In genomic region chr3:171776839-171777607, GRCh38 we compare ENCODE assay signal across 16 cellular contexts. TPM values are rescaled to one million over a fixed set of nuclear protein-coding genes. Genes with fewer than 3 reads are reported as not detected.
A peak's percentile ranks its signal among the peaks of the same experiment; 100 is the strongest.
DNase-seq lines count a peak whose midpoint lies in the region; ATAC-seq and TF ChIP-seq lines count a peak whose summit lies in the region.
"Had no signal": no experiment of that assay in that cellular context is flagged by ENCODE, and none has a peak within 500 bp of the region (broad histone marks: within the 10 kb centered on the region; RNA-seq: fewer than 3 reads in every experiment).

No MANE protein-coding gene starts in this region.

- POLR2A ChIA-PET in CD4-positive, alpha-beta T cell (lab: Charles Lee), result no interaction called here

- H3K4me3 Mint-ChIP-seq in CD4-positive, alpha-beta T cell, result no peak overlapping the region
- H3K4me3 Mint-ChIP-seq: activated T-cell treated with anti-CD3 and anti-CD28 coated beads, Interleukin-2, amount 50 U/mL, for 24 hours; effector memory CD8-positive, alpha-beta T cell had no signal

- ATAC-seq in GM19324 (IDR thresholded peaks at IDR 0.05; ENCODE audit: low FRiP score, unreplicated experiment) (no peak), HG03469 (IDR thresholded peaks at IDR 0.05; ENCODE audit: unreplicated experiment) (no peak), HG03521 (IDR thresholded peaks at IDR 0.05; ENCODE audit: unreplicated experiment) (no peak)
- no peak for ATAC-seq in CD4-positive, alpha-beta T cell (ENCODE audit: poor library complexity)
- ATAC-seq: effector memory CD8-positive, alpha-beta T cell; heart right ventricle; Right ventricle myocardium inferior had no signal

- no peaks in the 10 kb centered on the region for H3K27me3 ChIP-seq in esophagus (ENCODE audit: control insufficient read depth in 1 of 2, insufficient read depth in 2 of 2, low read length in 2 of 2)
- no peaks in the 10 kb centered on the region for H3K27me3 ChIP-seq in CD4-positive, alpha-beta T cell (ENCODE audit: control insufficient read depth, insufficient read depth, low read length)
- H3K27me3 ChIP-seq: heart right ventricle had no signal

- DNase-seq in HT1080 (ENCODE audit: low read depth) (peak; percentile 36), RPMI7951 (ENCODE audit: low read depth) (peak; percentile 60), retina (peak; percentile 17)
- DNase-seq in CD4-positive, alpha-beta T cell, result no peak
- DNase-seq: activated T-cell treated with anti-CD3 and anti-CD28 coated beads, Interleukin-2, amount 50 U/mL, for 24 hours; amniotic stem cell; effector memory CD8-positive, alpha-beta T cell; heart right ventricle; NCI-H2227 treated with DMSO at 0.1 percent for 48 hours; WERI-Rb-1 had no signal

- H3K36me3 Mint-ChIP-seq in CD4-positive, alpha-beta T cell (ENCODE audit: low read depth), result no peaks in the 10 kb centered on the region

- peaks cover 0 to 2% of the 10 kb centered on the region in 2 donors for H3K4me1 ChIP-seq in esophagus (ENCODE audit: control insufficient read depth in 2 of 2, insufficient read depth in 2 of 2, low read length in 1 of 2)

- CTCF ChIA-PET in CD4-positive, alpha-beta T cell (lab: Charles Lee), result interaction anchor here (0.9 to 1.2 kb wide), 3 partner anchors 10 to 20 kb away, joined by 3 to 4 read pairs (median 3); no protein-coding TSS in a partner anchor

- no peak overlapping the region for H3K4me3 ChIP-seq in esophagus (ENCODE audit: low read depth in 1 of 2, low read length in 2 of 2)
- H3K4me3 ChIP-seq: lung had no signal

- TF ChIP-seq CTCF in CD4-positive, alpha-beta T cell (IDR thresholded peaks at IDR 0.05), result no peak

- no peaks in the 10 kb centered on the region for H3K4me1 Mint-ChIP-seq in CD4-positive, alpha-beta T cell (ENCODE audit: low read depth)

- intact Hi-C loops in CD4-positive, alpha-beta T cell (cut with DNase I, micrococcal nuclease), result loop anchor here in 1 of 2 experiments (10.0 kb wide), 1 partner anchor 1362 kb away; the partner anchor contains the start of gene CLDN11

- peaks cover 7% of the 10 kb centered on the region for H3K27me3 Mint-ChIP-seq in CD4-positive, alpha-beta T cell
- H3K27me3 Mint-ChIP-seq: activated T-cell treated with anti-CD3 and anti-CD28 coated beads, Interleukin-2, amount 50 U/mL, for 24 hours had no signal

- H3K9me3 ChIP-seq in esophagus (ENCODE audit: control insufficient read depth in 2 of 2, insufficient read depth in 1 of 2, low read depth in 1 of 2, low read length in 1 of 2), result no peaks in the 10 kb centered on the region
- no peaks in the 10 kb centered on the region for H3K9me3 ChIP-seq in CD4-positive, alpha-beta T cell (ENCODE audit: control insufficient read depth, low read length)
- H3K9me3 ChIP-seq: heart right ventricle had no signal

- no peaks in the 10 kb centered on the region for H3K9me3 Mint-ChIP-seq in CD4-positive, alpha-beta T cell
- H3K9me3 Mint-ChIP-seq: activated T-cell treated with anti-CD3 and anti-CD28 coated beads, Interleukin-2, amount 50 U/mL, for 24 hours; effector memory CD8-positive, alpha-beta T cell had no signal

- WGBS in esophagus, 2 donors, result 80 to 83% methylated on average over 7 of the region's 7 CpGs

- H3K36me3 ChIP-seq in esophagus (ENCODE audit: control insufficient read depth in 2 of 2, insufficient read depth in 2 of 2, low read length in 1 of 2), result no peaks in the 10 kb centered on the region
- H3K36me3 ChIP-seq: heart right ventricle, WERI-Rb-1 had no signal

- peak overlapping the region; percentile 21 to 52 for H3K27ac ChIP-seq in esophagus (ENCODE audit: low read depth in 2 of 2, low read length in 1 of 2)
- no peak overlapping the region for H3K27ac ChIP-seq in CD4-positive, alpha-beta T cell (ENCODE audit: low read depth, low read length)
- H3K27ac ChIP-seq: WERI-Rb-1 had no signal

- H3K27ac Mint-ChIP-seq in CD4-positive, alpha-beta T cell, result no peak overlapping the region
- H3K27ac Mint-ChIP-seq: activated T-cell treated with anti-CD3 and anti-CD28 coated beads, Interleukin-2, amount 50 U/mL, for 24 hours had no signal

RNA-seq across cellular contexts. Expression of gene PLD1, which starts 33.3 kb away (rescaled TPM):
- total RNA-seq in HT1080 (2014; rRNA removed; shearing (Covaris generic)), result 6.2 and 7.5 TPM in 2 replicates
- 8.2 and 11.2 TPM in 2 replicates for polyA plus RNA-seq in HT1080 (2015; cell fraction: cytosol; rRNA removed)
- polyA plus RNA-seq in HT1080 (2015; cell fraction: nucleus; rRNA removed), result 28.6 and 31.8 TPM in 2 replicates
- 9.7 and 10.9 TPM in 2 replicates for total RNA-seq in RPMI7951 (2014; rRNA removed; shearing (Covaris generic))
- polyA plus RNA-seq in esophagus, result 10 to 100 TPM; 26.0 to 31.9 TPM
- 1 to 10 TPM in 1 of 2 experiments, under 1 TPM in 1; 0.22 to 1.0 TPM for total RNA-seq in CD4-positive, alpha-beta T cell

Comparison
In these comparisons a context has a peak if more than half of its experiments do, and no peak if none do; other contexts are left out.
1. DNase-seq: peak in HT1080 (single experiment), RPMI7951 (single experiment) and retina (single experiment); none in CD4-positive, alpha-beta T cell (0 of 10).